ENCODE assay signal across 1 cellular context in genomic region chr20:63470410-63470809, GRCh38.
TF ChIP-seq lines count a peak whose summit lies in the region.

No MANE protein-coding gene starts in this region.

TF ChIP-seq in GM23338, 12 proteins besides CTCF, POLR2A, EP300 and RAD21:
- no peak for TF ChIP-seq ZNF462 (CRISPR knock-in tag; IDR thresholded peaks at IDR 0.05)
- TF ChIP-seq EZH2phosphoT487 (IDR thresholded peaks at IDR 0.05; ENCODE audit: unreplicated experiment) = no peak
- TF ChIP-seq JUNB (IDR thresholded peaks at IDR 0.05; ENCODE audit: unreplicated experiment) = no peak
